Comparison of ENCODE assay signal across 8 cellular contexts in genomic region chr16:75011634-75012307, GRCh38. TPM values are rescaled to one million over a fixed set of nuclear protein-coding genes. Genes with fewer than 3 reads are reported as not detected.
DNase-seq lines count a peak whose midpoint lies in the region; ATAC-seq, FAIRE-seq and TF ChIP-seq lines count a peak whose summit lies in the region.

No MANE protein-coding gene starts in this region.

- H3K79me2 ChIP-seq in keratinocyte (ENCODE audit: control insufficient read depth, insufficient read depth, low read length), result peaks cover 77% of the 10 kb centered on the region

- peak overlapping the region; percentile 92 for H3K4me2 ChIP-seq in keratinocyte (ENCODE audit: control insufficient read depth, extremely low read depth, insufficient read depth, low read depth, low read length)

- peak; percentile 20 to 50 for DNase-seq in NOMO-1 (lab: John Stamatoyannopoulos, UW; ENCODE audit: unreplicated experiment in 2 of 2)
- peak; percentile 60 for DNase-seq in amniotic stem cell (lab: John Stamatoyannopoulos, UW)
- peak; percentile 41 for DNase-seq in keratinocyte (ENCODE audit: low read depth, low spot score)
- DNase-seq in stimulated activated CD4-positive, alpha-beta T cell treated with anti-CD3 and anti-CD28 coated beads, TNF-alpha, amount 100 ng/mL, for 1 hour (ENCODE audit: low read depth in 3 of 3, low spot score in 1 of 3), result peak in 2 of 3 donors; percentile 10 to 24
- no peak for DNase-seq in substantia nigra (lab: John Stamatoyannopoulos, UW)
- DNase-seq in NCI-H187 treated with DMSO at 0.1 percent for 48 hours (lab: John Stamatoyannopoulos, UW), result no peak

- H3K27ac ChIP-seq in HEK293 (ENCODE audit: extremely low read depth, low read depth, low read length), result peak overlapping the region; percentile 1; the same call in 1 of the 2 replicates
- H3K27ac ChIP-seq in keratinocyte (ENCODE audit: control insufficient read depth, insufficient read depth, low read length), result peak overlapping the region; percentile 98
- H3K27ac ChIP-seq in substantia nigra (ENCODE audit: low read depth, low read length, poor library complexity, severe bottlenecking), result no peak overlapping the region

- dilution Hi-C loops in keratinocyte (cut with MboI; ENCODE audit: extremely low pct_ligation_motif_present, low sequenced_read_pairs), result no loop called here

- no peaks in the 10 kb centered on the region for H3K9me1 ChIP-seq in keratinocyte (ENCODE audit: control insufficient read depth, extremely low read depth, insufficient read depth, low read length)

- POLR2A ChIA-PET in HEK293 (lab: Yijun Ruan, JAX), result interaction anchor here (1.1 kb wide), 1 partner anchor 27 kb away, joined by 3 read pairs; the partner anchor contains the start of gene WDR59

- CTCF ChIA-PET in HEK293 (lab: Yijun Ruan, JAX), result interaction anchor here (0.5 to 2.2 kb wide), 4 partner anchors 14 to 131 kb away, joined by 4 to 6 read pairs (median 4); no protein-coding TSS in a partner anchor

- peak; percentile 56 for FAIRE-seq in keratinocyte (lab: Jason Lieb, UNC)

- TF ChIP-seq CTCF in HEK293 (tag by site-specific recombination; IDR thresholded peaks at IDR 0.05), result no peak
- no peak for TF ChIP-seq CTCF in keratinocyte (optimal IDR thresholded peaks at IDR 0.05 in 1 of 3, IDR thresholded peaks at IDR 0.05 in 1 of 3, conservative IDR thresholded peaks at IDR 0.05 in 1 of 3; ENCODE audit: extremely low read depth in 1 of 3, insufficient read depth in 2 of 3, low read length in 3 of 3)

- H2AFZ ChIP-seq in keratinocyte (ENCODE audit: control insufficient read depth, low read length), result peak overlapping the region; percentile 65

- no peaks in the 10 kb centered on the region for H3K27me3 ChIP-seq in keratinocyte (ENCODE audit: control insufficient read depth, extremely low read depth, insufficient read depth, low read length)

- peak overlapping the region; percentile 68 for H3K9ac ChIP-seq in keratinocyte (ENCODE audit: control insufficient read depth, extremely low read depth, insufficient read depth, low read length)

- no peaks in the 10 kb centered on the region for H3K36me3 ChIP-seq in HEK293 (ENCODE audit: control insufficient read depth in 2 of 2, insufficient read depth in 1 of 2, low read length in 2 of 2)
- H3K36me3 ChIP-seq in keratinocyte (ENCODE audit: control insufficient read depth in 2 of 2, extremely low read depth in 1 of 2, insufficient read depth in 2 of 2, low read length in 2 of 2), result no peaks in the 10 kb centered on the region

- H4K20me1 ChIP-seq in keratinocyte (ENCODE audit: control insufficient read depth, extremely low read depth, insufficient read depth, low read length), result no peaks in the 10 kb centered on the region

- peak; percentile 80 for ATAC-seq in GM18498 (IDR thresholded peaks at IDR 0.05; ENCODE audit: unreplicated experiment)

- H3K4me1 ChIP-seq in HEK293 (ENCODE audit: control insufficient read depth, insufficient read depth, low read length) (peaks cover 8% of the 10 kb centered on the region; the same call in 1 of the 2 replicates), keratinocyte (ENCODE audit: control insufficient read depth, extremely low read depth, insufficient read depth, low read length) (peaks cover 28% of the 10 kb centered on the region)

- no peaks in the 10 kb centered on the region for H3K9me3 ChIP-seq in HEK293 (ENCODE audit: control insufficient read depth, insufficient read depth, low read depth, low read length)
- no peaks in the 10 kb centered on the region for H3K9me3 ChIP-seq in keratinocyte (ENCODE audit: control insufficient read depth, low read depth, low read length)

- no peak overlapping the region for H3K4me3 ChIP-seq in HEK293 (ENCODE audit: low read depth, low read length)
- peak overlapping the region in 2 of 3 experiments; percentile 40 to 55 for H3K4me3 ChIP-seq in keratinocyte (ENCODE audit: control insufficient read depth in 2 of 3, extremely low read depth in 1 of 3, insufficient read depth in 2 of 3, low read depth in 1 of 3, low read length in 3 of 3)

TF ChIP-seq in HEK293, 187 proteins besides CTCF, POLR2A, EP300 and RAD21 (continues in another document):
- TF ChIP-seq ZNF16 (tag by site-specific recombination; IDR thresholded peaks at IDR 0.05; ENCODE audit: low read depth), result no peak
- TF ChIP-seq SP7 (tag by site-specific recombination; IDR thresholded peaks at IDR 0.05), result peak; percentile 41; the same call in 1 of the 2 replicates
- peak; percentile 75 for TF ChIP-seq ZNF600 (tag by site-specific recombination; IDR thresholded peaks at IDR 0.05)
- no peak for TF ChIP-seq KLF1 (tag by site-specific recombination; IDR thresholded peaks at IDR 0.05)
- TF ChIP-seq INSM2 (tag by site-specific recombination; IDR thresholded peaks at IDR 0.05), result peak; percentile 67; the same call in 1 of the 2 replicates
- peak; percentile 86 for TF ChIP-seq MZF1 (tag by site-specific recombination; IDR thresholded peaks at IDR 0.05; ENCODE audit: borderline replicate concordance)
- peak; percentile 43; the same call in 1 of the 2 replicates for TF ChIP-seq ZNF362 (tag by site-specific recombination; IDR thresholded peaks at IDR 0.05)
- 0 out of 2 replicates have a peak, but pooled peaks have one; percentile 6 for TF ChIP-seq PRDM1 (tag by site-specific recombination; IDR thresholded peaks at IDR 0.05)
- peak; percentile 23; the same call in 1 of the 2 replicates for TF ChIP-seq GLIS1 (tag by site-specific recombination; IDR thresholded peaks at IDR 0.05)
- peak; percentile 48; the same call in 1 of the 2 replicates for TF ChIP-seq PRDM10 (tag by site-specific recombination; IDR thresholded peaks at IDR 0.05)
- TF ChIP-seq ZNF223 (tag by site-specific recombination; IDR thresholded peaks at IDR 0.05), result no peak

RNA-seq across cellular contexts. Expression of gene ZNRF1, which starts 12.9 kb away (rescaled TPM):
- polyA plus RNA-seq in keratinocyte, result 12.9 to 20.3 TPM (median 19.1 TPM) in 3 replicates
- polyA plus RNA-seq in keratinocyte (2011; ENCODE audit: low read depth), result 2.1 TPM
- polyA plus RNA-seq in keratinocyte (2011; cell fraction: cytosol; rRNA removed), result 11.1 and 15.1 TPM in 2 replicates
- polyA plus RNA-seq in keratinocyte (2011; cell fraction: nucleus; rRNA removed), result 16.4 and 16.7 TPM in 2 replicates
- polyA plus RNA-seq in keratinocyte (2012; ENCODE audit: low replicate concordance), result 12.3 and 26.2 TPM in 2 replicates
- 15.5 to 31.8 TPM (median 18.5 TPM) in 3 replicates for polyA minus RNA-seq in keratinocyte
- 20.9 TPM for polyA minus RNA-seq in keratinocyte (2011; cell fraction: cytosol; rRNA and poly(A)+ RNA removed)
- 11.4 and 16.4 TPM in 2 replicates for polyA minus RNA-seq in keratinocyte (2011; cell fraction: nucleus; rRNA and poly(A)+ RNA removed)

RNA-seq across cellular contexts. Expression of gene WDR59, which starts 26.8 kb away (rescaled TPM):
- polyA plus RNA-seq in keratinocyte, result 47.0 to 73.9 TPM (median 59.7 TPM) in 3 replicates
- 26.6 TPM for polyA plus RNA-seq in keratinocyte (2011; ENCODE audit: low read depth)
- 38.6 and 42.7 TPM in 2 replicates for polyA plus RNA-seq in keratinocyte (2011; cell fraction: cytosol; rRNA removed)
- 153 and 159 TPM in 2 replicates for polyA plus RNA-seq in keratinocyte (2011; cell fraction: nucleus; rRNA removed)
- 24.4 and 25.0 TPM in 2 replicates for polyA plus RNA-seq in keratinocyte (2012; ENCODE audit: low replicate concordance)
- polyA minus RNA-seq in keratinocyte, result 64.7 to 104 TPM (median 90.8 TPM) in 3 replicates
- 35.9 TPM for polyA minus RNA-seq in keratinocyte (2011; cell fraction: cytosol; rRNA and poly(A)+ RNA removed)
- polyA minus RNA-seq in keratinocyte (2011; cell fraction: nucleus; rRNA and poly(A)+ RNA removed), result 51.0 and 89.4 TPM in 2 replicates

Comparison
In these comparisons a context has a peak if more than half of its experiments do, and no peak if none do; other contexts are left out.
1. DNase-seq: peak in NOMO-1 (2 of 2), amniotic stem cell (single experiment), keratinocyte (single experiment) and stimulated activated CD4-positive, alpha-beta T cell treated with anti-CD3 and anti-CD28 coated beads, TNF-alpha, amount 100 ng/mL, for 1 hour (2 of 3); none in substantia nigra (0 of 49) and NCI-H187 treated with DMSO at 0.1 percent for 48 hours (single experiment).